33 cellular contexts compared by ENCODE assay signal in genomic region chr18:75464356-75464755, GRCh38. TPM values are rescaled to one million over a fixed set of nuclear protein-coding genes. Genes with fewer than 3 reads are reported as not detected.
"Had no signal": no experiment of that assay in that cellular context is flagged by ENCODE, and none has a peak within 500 bp of the region (broad histone marks: within the 10 kb centered on the region; RNA-seq: fewer than 3 reads in every experiment).

No MANE protein-coding gene starts in this region.

- FAIRE-seq: urothelium cell line had no signal

- H3K4me3 Mint-ChIP-seq: stimulated activated effector memory CD8-positive, alpha-beta T cell treated with anti-CD3 and anti-CD28 coated beads, Interleukin-12 subunit alpha, Interleukin-12 subunit beta, amount 100 ng/mL, for 72 hours; stimulated activated memory B cell treated with anti-CD40 and anti-IgM and Interleukin-4, amounts not matched to agents 10 μg/mL and 1 μg/mL and 100 μg/mL, for 72 hours; stimulated activated naive B cell treated with anti-CD40 and anti-IgM and Interleukin-4, amounts not matched to agents 10 μg/mL and 1 μg/mL and 100 μg/mL, for 72 hours; stimulated activated naive CD8-positive, alpha-beta T cell treated with anti-CD3 and anti-CD28 coated beads, Interleukin-15, amount 100 ng/mL, for 72 hours; stimulated activated naive CD8-positive, alpha-beta T cell treated with anti-CD3 and anti-CD28 coated beads, Interleukin-15, Interleukin-2, amounts not matched to agents 100 ng/mL and 50 ng/mL, for 24 hours; type B pancreatic cell had no signal

- H3K4me1 Mint-ChIP-seq: stimulated activated effector memory CD8-positive, alpha-beta T cell treated with anti-CD3 and anti-CD28 coated beads, Interleukin-12 subunit alpha, Interleukin-12 subunit beta, amount 100 ng/mL, for 72 hours; stimulated activated memory B cell treated with anti-CD40 and anti-IgM and Interleukin-4, amounts not matched to agents 10 μg/mL and 1 μg/mL and 100 μg/mL, for 72 hours; stimulated activated naive B cell treated with anti-CD40 and anti-IgM and Interleukin-4, amounts not matched to agents 10 μg/mL and 1 μg/mL and 100 μg/mL, for 72 hours; stimulated activated naive CD8-positive, alpha-beta T cell treated with anti-CD3 and anti-CD28 coated beads, Interleukin-15, amount 100 ng/mL, for 72 hours had no signal

- H3K27ac ChIP-seq: stomach, suprapubic skin, testis, thoracic aorta, thyroid gland, tibial artery, tibial nerve, transverse colon, upper lobe of left lung, upper lobe of right lung, uterus, vagina had no signal

- H3K9me3 ChIP-seq: stomach, suprapubic skin, testis, thoracic aorta, thyroid gland, tibial artery, tibial nerve, transverse colon, upper lobe of left lung, upper lobe of right lung, uterus, vagina had no signal

- H3K36me3 ChIP-seq: stomach, suprapubic skin, thoracic aorta, thyroid gland, tibial artery, tibial nerve, transverse colon, upper lobe of left lung, upper lobe of right lung, uterus, vagina had no signal

- H3K4me3 ChIP-seq: stomach, suprapubic skin, testis, thoracic aorta, thyroid gland, tibial artery, tibial nerve, transverse colon, upper lobe of left lung, upper lobe of right lung, uterus, vagina had no signal

- DNase-seq: stimulated activated CD4-positive, alpha-beta T cell treated with anti-CD3 and anti-CD28 coated beads, Interleukin-2, amount 100 ng/mL, for 48 hours; stimulated activated CD4-positive, alpha-beta T cell treated with anti-CD3 and anti-CD28 coated beads, Interleukin-4, amount 100 ng/mL, for 1 hour; stimulated activated CD4-positive, alpha-beta T cell treated with anti-CD3 and anti-CD28 coated beads, Interleukin-4, amount 100 ng/mL, for 24 hours; stimulated activated CD4-positive, alpha-beta T cell treated with anti-CD3 and anti-CD28 coated beads, Interleukin-4, amount 100 ng/mL, for 4 hours; stimulated activated CD8-positive, alpha-beta memory T cell treated with anti-CD3 and anti-CD28 coated beads, Interleukin-4, amount 100 ng/mL, for 48 hours; stimulated activated naive B cell treated with anti-CD40 and anti-IgM and Interleukin-4, amounts not matched to agents 10 μg/mL and 1 μg/mL and 100 μg/mL, for 72 hours; stimulated activated naive CD4-positive, alpha-beta T cell; stimulated activated naive CD4-positive, alpha-beta T cell treated with Interleukin-2 at 50 U/mL for 16 hours; stimulated activated naive CD8-positive, alpha-beta T cell treated with anti-CD3 and anti-CD28 coated beads, Interleukin-15, amount 100 ng/mL, for 72 hours; stimulated activated naive CD8-positive, alpha-beta T cell treated with anti-CD3 and anti-CD28 coated beads, Interleukin-15, Interleukin-2, amounts not matched to agents 100 U/mL and 50 U/mL, for 24 hours; stomach; substantia nigra; testis; thyroid gland; tibial artery; transverse colon; trophoblast cell; upper lobe of right lung; uterus had no signal

- H3K27ac Mint-ChIP-seq: stimulated activated effector memory CD8-positive, alpha-beta T cell treated with anti-CD3 and anti-CD28 coated beads, Interleukin-12 subunit alpha, Interleukin-12 subunit beta, amount 100 ng/mL, for 72 hours; stimulated activated memory B cell treated with anti-CD40 and anti-IgM and Interleukin-4, amounts not matched to agents 10 μg/mL and 1 μg/mL and 100 μg/mL, for 72 hours; stimulated activated naive B cell treated with anti-CD40 and anti-IgM and Interleukin-4, amounts not matched to agents 10 μg/mL and 1 μg/mL and 100 μg/mL, for 72 hours; stimulated activated naive CD8-positive, alpha-beta T cell treated with anti-CD3 and anti-CD28 coated beads, Interleukin-15, amount 100 ng/mL, for 72 hours; stimulated activated naive CD8-positive, alpha-beta T cell treated with anti-CD3 and anti-CD28 coated beads, Interleukin-15, Interleukin-2, amounts not matched to agents 100 ng/mL and 50 ng/mL, for 24 hours; type B pancreatic cell had no signal

- H3K4me1 ChIP-seq: stomach, suprapubic skin, testis, thyroid gland, tibial artery, tibial nerve, transverse colon, upper lobe of left lung, upper lobe of right lung, uterus, vagina had no signal

- H3K27me3 ChIP-seq: stomach, suprapubic skin, testis, thyroid gland, tibial artery, tibial nerve, transverse colon, upper lobe of left lung, upper lobe of right lung, uterus, vagina had no signal

- ATAC-seq: stimulated activated memory B cell treated with anti-CD40 and anti-IgM and Interleukin-4, amounts not matched to agents 10 μg/mL and 1 μg/mL and 100 μg/mL, for 72 hours; stimulated activated naive B cell treated with anti-CD40 and anti-IgM and Interleukin-4, amounts not matched to agents 10 μg/mL and 1 μg/mL and 100 μg/mL, for 72 hours; stimulated activated naive CD8-positive, alpha-beta T cell treated with anti-CD3 and anti-CD28 coated beads, Interleukin-15, amount 100 ng/mL, for 72 hours; stimulated activated naive CD8-positive, alpha-beta T cell treated with anti-CD3 and anti-CD28 coated beads, Interleukin-15, Interleukin-2, amounts not matched to agents 100 U/mL and 50 U/mL, for 24 hours; upper lobe of right lung had no signal

- H3K36me3 Mint-ChIP-seq: stimulated activated effector memory CD8-positive, alpha-beta T cell treated with anti-CD3 and anti-CD28 coated beads, Interleukin-12 subunit alpha, Interleukin-12 subunit beta, amount 100 ng/mL, for 72 hours; stimulated activated memory B cell treated with anti-CD40 and anti-IgM and Interleukin-4, amounts not matched to agents 10 μg/mL and 1 μg/mL and 100 μg/mL, for 72 hours; stimulated activated naive B cell treated with anti-CD40 and anti-IgM and Interleukin-4, amounts not matched to agents 10 μg/mL and 1 μg/mL and 100 μg/mL, for 72 hours had no signal

- H3K9me3 Mint-ChIP-seq: stimulated activated effector memory CD8-positive, alpha-beta T cell treated with anti-CD3 and anti-CD28 coated beads, Interleukin-12 subunit alpha, Interleukin-12 subunit beta, amount 100 ng/mL, for 72 hours had no signal

RNA-seq across cellular contexts. Expression of gene SMIM21, which starts 36.9 kb away (rescaled TPM):
- total RNA-seq: stomach, subcutaneous adipose tissue, suprapubic skin, temporal lobe, thoracic aorta, thyroid gland, tibial nerve, transverse colon, upper lobe of left lung, upper lobe of right lung, ureter, urinary bladder, uterus, vagina had no signal
- polyA plus RNA-seq: stomach, urinary bladder had no signal
